ENCODE assay signal across 8 cellular contexts in the genomic region with DNA sequence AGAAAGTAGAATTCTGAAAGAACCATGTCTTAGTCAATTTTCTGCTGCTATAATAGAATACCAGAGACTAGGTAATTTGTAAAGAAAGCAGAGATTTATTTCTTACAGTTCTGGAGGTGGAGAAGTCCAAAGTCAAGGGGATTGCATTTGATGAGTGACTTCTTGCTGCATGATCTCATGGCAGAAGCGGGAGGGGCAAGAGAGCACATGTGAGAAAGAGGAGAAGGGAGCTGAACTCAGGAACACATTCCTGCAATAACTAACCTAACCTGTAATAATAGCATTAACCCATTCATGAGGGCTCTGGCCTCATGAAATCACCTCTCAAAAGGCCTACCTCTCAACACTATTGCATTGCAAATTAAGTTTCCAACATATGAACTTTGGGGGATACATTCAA.
"Had no signal": no experiment of that assay in that cellular context is flagged by ENCODE, and none has a peak within 500 bp of the region (broad histone marks: within the 10 kb centered on the region; RNA-seq: fewer than 3 reads in every experiment).

No MANE protein-coding gene starts in this region.

- H3K4me3 Mint-ChIP-seq: HFFc6 had no signal

- DNase-seq: GM23248, GOT3, H7, HFFc6, IMR-90 had no signal

- ATAC-seq: HCT116, K562 had no signal

- H3K27ac ChIP-seq: GM23248 had no signal

- H3K4me3 ChIP-seq: GM23248, HAP-1, K562 had no signal

- H3K9ac ChIP-seq: GM23248 had no signal

- H3K36me3 ChIP-seq: HAP-1 had no signal

- H3K27ac Mint-ChIP-seq: HFFc6 had no signal

- H3K4me1 ChIP-seq: HAP-1 had no signal

- H3K9me3 ChIP-seq: HAP-1 had no signal
